In genomic region chr15:65868546-65869126, GRCh38 we compare ENCODE assay signal across 8 cellular contexts. TPM values are rescaled to one million over a fixed set of nuclear protein-coding genes. Genes with fewer than 3 reads are reported as not detected.
DNase-seq lines count a peak whose midpoint lies in the region; ATAC-seq and TF ChIP-seq lines count a peak whose summit lies in the region.

No MANE protein-coding gene starts in this region.

- CTCF ChIA-PET in RWPE1 (lab: Yijun Ruan, JAX) = interaction anchor here (0.5 to 0.9 kb wide), 4 partner anchors 26 to 350 kb away, joined by 3 to 4 read pairs (median 3); no protein-coding TSS in a partner anchor

- POLR2A ChIA-PET in RWPE1 (lab: Yijun Ruan, JAX; ENCODE audit: low non-redundant PET) = interaction anchor here (0.6 to 0.8 kb wide), 2 partner anchors 30 to 36 kb away, joined by 4 to 6 read pairs; no protein-coding TSS in a partner anchor

- ATAC-seq in HG03039 (IDR thresholded peaks at IDR 0.05; ENCODE audit: unreplicated experiment) = no peak
- ATAC-seq in HG03159 (IDR thresholded peaks at IDR 0.05; ENCODE audit: unreplicated experiment) = no peak

- H3K4me3 ChIP-seq in H7 (ENCODE audit: insufficient read depth, low read depth, low read length) (peak overlapping the region; percentile 92), fibroblast of pulmonary artery (replicated peaks; ENCODE audit: low read depth, low read length) (peak overlapping the region; percentile 99), skeletal muscle cell (ENCODE audit: low read depth, low read length) (peak overlapping the region; percentile 97)

- peak overlapping the region; percentile 91 for H3K27ac ChIP-seq in RWPE1

- no peak for TF ChIP-seq CTCF in RWPE1 (conservative IDR thresholded peaks at IDR 0.05; ENCODE audit: low read depth)
- no peak for TF ChIP-seq CTCF in fibroblast of pulmonary artery (IDR thresholded peaks at IDR 0.05; ENCODE audit: low read length, missing control alignments)

- DNase-seq in H7 = peak; percentile 22
- DNase-seq in RWPE1 (ENCODE audit: low spot score) = peak; percentile 3
- no peak for DNase-seq in fibroblast of pulmonary artery (ENCODE audit: low read depth)
- DNase-seq in skeletal muscle cell (ENCODE audit: low read depth) = no peak
- no peak for DNase-seq in ecto neural progenitor cell (ENCODE audit: low spot score)
- DNase-seq in hepatic stellate cell (ENCODE audit: low spot score) = no peak

- H3K36me3 ChIP-seq in H7 (replicated peaks; ENCODE audit: control insufficient read depth, insufficient read depth, low read length) = no peaks in the 10 kb centered on the region

- H3K27me3 ChIP-seq in H7 (ENCODE audit: control insufficient read depth, insufficient read depth, low read length) = no peaks in the 10 kb centered on the region

RNA-seq across cellular contexts. Expression of gene RAB11A, which starts 0.7 kb away (rescaled TPM):
- 206 and 229 TPM in 2 replicates for total RNA-seq in H7 (2014; rRNA removed; shearing (Covaris generic))

Comparison
In these comparisons a context has a peak if more than half of its experiments do, and no peak if none do; other contexts are left out.
1. DNase-seq: peak in H7 (single experiment) and RWPE1 (single experiment); none in fibroblast of pulmonary artery (single experiment), skeletal muscle cell (single experiment), ecto neural progenitor cell (single experiment) and hepatic stellate cell (single experiment).
2. Peak in every context shown above with its lines, with median percentiles within 50 percentile points of each other: H3K4me3 ChIP-seq.